In the genomic region with DNA sequence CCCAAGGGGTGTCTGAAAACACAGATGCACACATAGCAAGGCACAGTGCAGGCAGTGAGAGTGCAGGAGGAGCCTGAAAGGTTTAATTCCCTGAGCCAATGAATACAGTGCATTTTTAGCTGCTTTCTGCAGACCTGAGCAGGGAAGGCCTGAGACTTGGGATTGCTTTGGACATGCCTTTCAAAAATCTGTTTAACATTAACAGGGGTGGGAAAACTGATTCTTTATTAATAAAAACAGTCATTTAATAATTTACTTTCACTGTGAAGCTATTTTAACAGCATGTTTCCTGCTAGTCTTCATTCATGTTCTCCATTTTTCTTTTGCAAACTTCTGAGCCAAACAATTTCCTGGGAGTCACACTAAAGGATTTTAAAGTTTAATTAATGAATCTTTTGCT, we compare ENCODE assay signal across 23 cellular contexts.
"Had no signal": no experiment of that assay in that cellular context is flagged by ENCODE, and none has a peak within 500 bp of the region (broad histone marks: within the 10 kb centered on the region; RNA-seq: fewer than 3 reads in every experiment).

No MANE protein-coding gene starts in this region.

- FAIRE-seq: HTR-8/SVneo, K562 had no signal

- ATAC-seq: K562, Panc1, PC-3 had no signal

- H3K27ac ChIP-seq: HL-60, KMS-11, RWPE1 had no signal

- H3K4me1 Mint-ChIP-seq: IgD-negative memory B cell had no signal

- H3K27ac Mint-ChIP-seq: IgD-negative memory B cell had no signal

- H3K4me2 ChIP-seq: KMS-11, SK-N-SH had no signal

- H3K9me2 ChIP-seq: SK-N-SH had no signal

- H3K27me3 Mint-ChIP-seq: IgD-negative memory B cell had no signal

- H3K9me3 ChIP-seq: SK-N-SH had no signal

- H3K9ac ChIP-seq: KMS-11, SK-N-SH had no signal

- H3K36me3 Mint-ChIP-seq: IgD-negative memory B cell had no signal

- DNase-seq: MV-4-11; NCI-H1048; NCI-H1105; NCI-H1417; NCI-H1436 treated with DMSO at 0.1 percent for 48 hours; NCI-H1694; NCI-H187 treated with DMSO at 0.1 percent for 48 hours; NCI-H2029 treated with DMSO at 0.1 percent for 48 hours; NCI-H2227 treated with DMSO at 0.1 percent for 48 hours; NCI-H524; NCI-H526 treated with DMSO at 0.1 percent for 48 hours; NCI-H748 treated with DMSO at 0.1 percent for 48 hours; NK-92 treated with Interleukin-12 subunit alpha and Interleukin-12 subunit beta, amount 100 ng/mL, for 24 hours; PC-3; SHP77; SK-N-SH had no signal

- H3K4me3 ChIP-seq: K562 had no signal

- H3K4me3 Mint-ChIP-seq: IgD-negative memory B cell had no signal
